9 cellular contexts compared by ENCODE assay signal in genomic region chr14:30608533-30609006, GRCh38. TPM values are rescaled to one million over a fixed set of nuclear protein-coding genes. Genes with fewer than 3 reads are reported as not detected.
DNase-seq lines count a peak whose midpoint lies in the region; ATAC-seq, FAIRE-seq and TF ChIP-seq lines count a peak whose summit lies in the region.
"Had no signal": no experiment of that assay in that cellular context is flagged by ENCODE, and none has a peak within 500 bp of the region (broad histone marks: within the 10 kb centered on the region; RNA-seq: fewer than 3 reads in every experiment).

No MANE protein-coding gene starts in this region.

- no peak overlapping the region for H3K4me3 Mint-ChIP-seq in chondrocyte (ENCODE audit: unreplicated experiment)
- no peak overlapping the region for H3K4me3 Mint-ChIP-seq in activated CD4-positive, alpha-beta T cell treated with anti-CD3 and anti-CD28 coated beads, Interleukin-2, amount 10 ng/mL, durations not matched to agents 7 days and 5 days
- H3K4me3 Mint-ChIP-seq: activated CD4-positive, alpha-beta memory T cell treated with anti-CD3 and anti-CD28 coated beads for 36 hours had no signal

- no peak for ATAC-seq in left cardiac atrium
- no peak for ATAC-seq in stimulated activated naive CD8-positive, alpha-beta T cell treated with anti-CD3 and anti-CD28 coated beads, Interleukin-15, Interleukin-2, amounts not matched to agents 100 U/mL and 50 U/mL, for 24 hours

- no peaks in the 10 kb centered on the region for H3K9me3 Mint-ChIP-seq in chondrocyte (ENCODE audit: low read depth)
- no peaks in the 10 kb centered on the region for H3K9me3 Mint-ChIP-seq in activated CD4-positive, alpha-beta T cell treated with anti-CD3 and anti-CD28 coated beads, Interleukin-2, amount 10 ng/mL, durations not matched to agents 7 days and 5 days
- H3K9me3 Mint-ChIP-seq: activated CD4-positive, alpha-beta memory T cell treated with anti-CD3 and anti-CD28 coated beads for 36 hours had no signal

- POLR2A ChIA-PET in activated CD4-positive, alpha-beta T cell treated with anti-CD3 and anti-CD28 coated beads, Interleukin-2, amount 10 ng/mL, durations not matched to agents 7 days and 5 days (lab: Charles Lee), result no interaction called here

- peaks cover 31% of the 10 kb centered on the region for H3K4me1 Mint-ChIP-seq in chondrocyte (ENCODE audit: low read depth)
- no peaks in the 10 kb centered on the region for H3K4me1 Mint-ChIP-seq in activated CD4-positive, alpha-beta T cell treated with anti-CD3 and anti-CD28 coated beads, Interleukin-2, amount 10 ng/mL, durations not matched to agents 7 days and 5 days

- peak overlapping the region; percentile 52 for H3K27ac Mint-ChIP-seq in chondrocyte (ENCODE audit: unreplicated experiment)
- H3K27ac Mint-ChIP-seq in activated CD4-positive, alpha-beta T cell treated with anti-CD3 and anti-CD28 coated beads, Interleukin-2, amount 10 ng/mL, durations not matched to agents 7 days and 5 days, result no peak overlapping the region
- H3K27ac Mint-ChIP-seq: activated CD4-positive, alpha-beta memory T cell treated with anti-CD3 and anti-CD28 coated beads for 36 hours had no signal

- H3K36me3 Mint-ChIP-seq in chondrocyte (ENCODE audit: low read depth), result peaks cover 4% of the 10 kb centered on the region
- peaks cover 30% of the 10 kb centered on the region for H3K36me3 Mint-ChIP-seq in activated CD4-positive, alpha-beta T cell treated with anti-CD3 and anti-CD28 coated beads, Interleukin-2, amount 10 ng/mL, durations not matched to agents 7 days and 5 days (ENCODE audit: low read depth)

- TF ChIP-seq CTCF in chondrocyte (IDR thresholded peaks at IDR 0.05), result peak; percentile 37

- no peaks in the 10 kb centered on the region for H3K27me3 Mint-ChIP-seq in chondrocyte (ENCODE audit: low read depth)
- H3K27me3 Mint-ChIP-seq in activated CD4-positive, alpha-beta T cell treated with anti-CD3 and anti-CD28 coated beads, Interleukin-2, amount 10 ng/mL, durations not matched to agents 7 days and 5 days, result no peaks in the 10 kb centered on the region
- H3K27me3 Mint-ChIP-seq: activated CD4-positive, alpha-beta memory T cell treated with anti-CD3 and anti-CD28 coated beads for 36 hours had no signal

- FAIRE-seq in GM19239 (lab: Jason Lieb, UNC), result no peak

- DNase-seq in DMS 273 (lab: John Stamatoyannopoulos, UW; ENCODE audit: unreplicated experiment), result peak; percentile 82
- DNase-seq in NCI-H1694 treated with DMSO at 0.1 percent for 48 hours (lab: John Stamatoyannopoulos, UW), result peak; percentile 50
- DNase-seq in chondrocyte (ENCODE audit: low spot score), result no peak
- peak; percentile 65 for DNase-seq in myocyte (ENCODE audit: low read depth)
- DNase-seq in GM19239 (ENCODE audit: insufficient read length, low spot score), result no peak
- DNase-seq in left cardiac atrium, result no peak
- DNase-seq in activated CD4-positive, alpha-beta T cell treated with anti-CD3 and anti-CD28 coated beads, Interleukin-2, amount 10 ng/mL, durations not matched to agents 7 days and 5 days, result no peak
- DNase-seq in stimulated activated naive CD8-positive, alpha-beta T cell treated with anti-CD3 and anti-CD28 coated beads, Interleukin-15, Interleukin-2, amounts not matched to agents 100 U/mL and 50 U/mL, for 24 hours, result no peak
- DNase-seq: activated CD4-positive, alpha-beta memory T cell treated with anti-CD3 and anti-CD28 coated beads for 36 hours had no signal

- CTCF ChIA-PET in activated CD4-positive, alpha-beta T cell treated with anti-CD3 and anti-CD28 coated beads, Interleukin-2, amount 10 ng/mL, durations not matched to agents 7 days and 5 days (lab: Charles Lee), result interaction anchor here (1.4 kb wide), 1 partner anchor 14 kb away, joined by 4 read pairs; the partner anchor contains the start of gene SCFD1

- intact Hi-C loops in left cardiac atrium (cut with DNase I), result no loop called here

RNA-seq across cellular contexts. Expression of gene SCFD1, which starts 13.5 kb away (rescaled TPM):
- total RNA-seq in chondrocyte (82.4 to 99.2 TPM (median 98.2 TPM) in 3 replicates), myocyte (67.3 and 75.3 TPM in 2 replicates), left cardiac atrium (10 to 100 TPM; 42.4 to 52.8 TPM)
- 36.9 TPM for polyA plus RNA-seq in myocyte (2012)
- total RNA-seq in activated CD4-positive, alpha-beta T cell treated with anti-CD3 and anti-CD28 coated beads, Interleukin-2, amount 10 ng/mL, durations not matched to agents 7 days and 5 days, result 10 to 100 TPM; 59.2 to 61.7 TPM

RNA-seq across cellular contexts. Expression of gene G2E3, which starts 49.6 kb away (rescaled TPM):
- total RNA-seq in chondrocyte (14.7 to 22.8 TPM (median 16.0 TPM) in 3 replicates), myocyte (12.3 and 13.2 TPM in 2 replicates), left cardiac atrium (10 to 100 TPM; 11.3 to 12.1 TPM)
- polyA plus RNA-seq in myocyte (2012), result 3.4 TPM
- 10 to 100 TPM; 33.6 to 39.2 TPM for total RNA-seq in activated CD4-positive, alpha-beta T cell treated with anti-CD3 and anti-CD28 coated beads, Interleukin-2, amount 10 ng/mL, durations not matched to agents 7 days and 5 days

Comparison
In these comparisons a context has a peak if more than half of its experiments do, and no peak if none do; other contexts are left out.
1. DNase-seq: peak in DMS 273 (single experiment), NCI-H1694 treated with DMSO at 0.1 percent for 48 hours (single experiment) and myocyte (single experiment); none in chondrocyte (single experiment), GM19239 (single experiment), left cardiac atrium (single experiment), activated CD4-positive, alpha-beta T cell treated with anti-CD3 and anti-CD28 coated beads, Interleukin-2, amount 10 ng/mL, durations not matched to agents 7 days and 5 days (single experiment) and stimulated activated naive CD8-positive, alpha-beta T cell treated with anti-CD3 and anti-CD28 coated beads, Interleukin-15, Interleukin-2, amounts not matched to agents 100 U/mL and 50 U/mL, for 24 hours (single experiment).